In genomic region chr9:89022902-89023301, GRCh38 we compare ENCODE assay signal across 1 cellular context.
TF ChIP-seq lines count a peak whose summit lies in the region.

No MANE protein-coding gene starts in this region.

TF ChIP-seq in SK-N-SH, 30 proteins besides CTCF, POLR2A, EP300 and RAD21 (continued from another document):
- no peak for TF ChIP-seq REST (IDR thresholded peaks at IDR 0.05; ENCODE audit: low read depth, low read length)
- TF ChIP-seq FOSL2 (IDR thresholded peaks at IDR 0.05; ENCODE audit: borderline replicate concordance, low read depth), result peak; percentile 59; the same call in 1 of the 2 replicates
- no peak for TF ChIP-seq NFIC (IDR thresholded peaks at IDR 0.05; ENCODE audit: borderline replicate concordance)
- peak; percentile 27; the same call in 1 of the 2 replicates for TF ChIP-seq USF1 (IDR thresholded peaks at IDR 0.05; ENCODE audit: borderline replicate concordance, low read depth)
- TF ChIP-seq FOXJ3 (CRISPR knock-in tag; IDR thresholded peaks at IDR 0.05), result no peak
- no peak for TF ChIP-seq ELF1 (IDR thresholded peaks at IDR 0.05)
- TF ChIP-seq RXRA (IDR thresholded peaks at IDR 0.05; ENCODE audit: borderline replicate concordance, low read depth), result no peak
- TF ChIP-seq MXI1 (IDR thresholded peaks at IDR 0.05; ENCODE audit: low read depth, low read length), result no peak
- TF ChIP-seq NRF1 (IDR thresholded peaks at IDR 0.05; ENCODE audit: low read depth, low read length), result no peak
- TF ChIP-seq FOXM1 (IDR thresholded peaks at IDR 0.05; ENCODE audit: low read depth), result no peak
- TF ChIP-seq TCF12 (IDR thresholded peaks at IDR 0.05), result peak; percentile 36; the same call in 1 of the 2 replicates
- no peak for TF ChIP-seq RCOR1 (IDR thresholded peaks at IDR 0.05; ENCODE audit: low read length)
- no peak for TF ChIP-seq IRF3 (IDR thresholded peaks at IDR 0.05; ENCODE audit: low read depth, low read length)
- no peak for TF ChIP-seq MEF2A (IDR thresholded peaks at IDR 0.05; ENCODE audit: borderline replicate concordance, low read depth)
- no peak for TF ChIP-seq SMC3 (IDR thresholded peaks at IDR 0.05; ENCODE audit: low read depth, low read length)
